ENCODE assay signal across 1 cellular context in the genomic region with DNA sequence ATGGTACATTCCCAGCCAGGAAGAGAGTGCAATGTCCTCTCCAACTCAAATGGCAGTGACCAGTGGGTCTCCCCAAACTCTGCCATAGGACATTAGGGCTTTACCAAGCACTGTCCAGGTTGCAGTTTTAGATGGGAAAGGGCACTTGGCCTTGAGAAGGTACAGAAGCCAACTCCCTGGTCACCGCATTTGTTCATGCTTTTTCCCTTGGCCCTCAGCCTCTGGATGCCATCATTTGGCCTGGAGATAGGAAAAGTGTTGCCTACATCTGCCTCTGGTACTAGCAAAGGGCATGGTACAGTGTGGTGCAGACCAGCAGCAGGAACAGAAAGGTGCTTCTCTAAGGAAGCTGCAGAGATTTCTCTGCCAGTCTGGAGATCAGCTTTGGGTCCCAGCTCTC.
TF ChIP-seq lines count a peak whose summit lies in the region.

No MANE protein-coding gene starts in this region.

TF ChIP-seq in K562, 482 proteins besides CTCF, POLR2A, EP300 and RAD21 (continued from another document):
- TF ChIP-seq, protein P1, sequence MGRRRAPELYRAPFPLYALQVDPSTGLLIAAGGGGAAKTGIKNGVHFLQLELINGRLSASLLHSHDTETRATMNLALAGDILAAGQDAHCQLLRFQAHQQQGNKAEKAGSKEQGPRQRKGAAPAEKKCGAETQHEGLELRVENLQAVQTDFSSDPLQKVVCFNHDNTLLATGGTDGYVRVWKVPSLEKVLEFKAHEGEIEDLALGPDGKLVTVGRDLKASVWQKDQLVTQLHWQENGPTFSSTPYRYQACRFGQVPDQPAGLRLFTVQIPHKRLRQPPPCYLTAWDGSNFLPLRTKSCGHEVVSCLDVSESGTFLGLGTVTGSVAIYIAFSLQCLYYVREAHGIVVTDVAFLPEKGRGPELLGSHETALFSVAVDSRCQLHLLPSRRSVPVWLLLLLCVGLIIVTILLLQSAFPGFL (CRISPR knock-in tag; IDR thresholded peaks at IDR 0.05): no peak
- TF ChIP-seq FOXJ3 (CRISPR knock-in tag; IDR thresholded peaks at IDR 0.05): no peak
- TF ChIP-seq ETV6 (IDR thresholded peaks at IDR 0.05; ENCODE audit: borderline replicate concordance in 1 of 2, low read depth in 2 of 2, low read length in 1 of 2): no peak
- no peak for TF ChIP-seq ETV6 (CRISPR knock-in tag; IDR thresholded peaks at IDR 0.05; ENCODE audit: borderline replicate concordance)
- no peak for TF ChIP-seq PHF20 (IDR thresholded peaks at IDR 0.05; ENCODE audit: partially characterized antibody)
- TF ChIP-seq ZC3H8 (IDR thresholded peaks at IDR 0.05): no peak
- TF ChIP-seq ZC3H4 (CRISPR knock-in tag; IDR thresholded peaks at IDR 0.05; ENCODE audit: borderline replicate concordance): no peak
- TF ChIP-seq BCOR (IDR thresholded peaks at IDR 0.05): no peak
- no peak for TF ChIP-seq PHTF2 (CRISPR knock-in tag; IDR thresholded peaks at IDR 0.05)
